ENCODE assay signal across 1 cellular context in genomic region chr20:62523473-62524203, GRCh38.
TF ChIP-seq lines count a peak whose summit lies in the region.

No MANE protein-coding gene starts in this region.

TF ChIP-seq in HepG2, 621 proteins besides CTCF, POLR2A, EP300 and RAD21 (continued from another document and continues in another):
- TF ChIP-seq ARID5B (CRISPR knock-in tag; IDR thresholded peaks at IDR 0.05) (peak; percentile 63), ZBTB40 (IDR thresholded peaks at IDR 0.05) (no peak), ZBTB40 (CRISPR knock-in tag; IDR thresholded peaks at IDR 0.05) (no peak), TARDBP (CRISPR knock-in tag; IDR thresholded peaks at IDR 0.05) (no peak), GLI4 (CRISPR knock-in tag; IDR thresholded peaks at IDR 0.05; ENCODE audit: borderline replicate concordance) (no peak), ZNF746 (CRISPR knock-in tag; IDR thresholded peaks at IDR 0.05) (0 out of 2 replicates have a peak, but pooled peaks have one; percentile 65), ZNF704 (CRISPR knock-in tag; IDR thresholded peaks at IDR 0.05; ENCODE audit: borderline replicate concordance) (no peak), ZNF577 (CRISPR knock-in tag; IDR thresholded peaks at IDR 0.05; ENCODE audit: borderline replicate concordance, low read depth) (no peak), ZNF253 (CRISPR knock-in tag; IDR thresholded peaks at IDR 0.05; ENCODE audit: borderline replicate concordance) (0 out of 2 replicates have a peak, but pooled peaks have one; percentile 48), E2F5 (CRISPR knock-in tag; conservative IDR thresholded peaks at IDR 0.05) (no peak), RNF219 (CRISPR knock-in tag; IDR thresholded peaks at IDR 0.05) (no peak), TEAD3 (CRISPR knock-in tag; optimal IDR thresholded peaks at IDR 0.05; ENCODE audit: borderline replicate concordance) (peak; percentile 27), ZNF292 (CRISPR knock-in tag; IDR thresholded peaks at IDR 0.05; ENCODE audit: borderline replicate concordance, low read depth) (no peak), ELF3 (CRISPR knock-in tag; IDR thresholded peaks at IDR 0.05) (0 out of 2 replicates have a peak, but pooled peaks have one; percentile 30), CCDC6 (CRISPR knock-in tag; IDR thresholded peaks at IDR 0.05) (no peak), ZNF629 (CRISPR knock-in tag; conservative IDR thresholded peaks at IDR 0.05) (peak; percentile 19; the same call in 1 of the 2 replicates), RNF2 (conservative IDR thresholded peaks at IDR 0.05; ENCODE audit: low read depth) (0 out of 2 replicates have a peak, but pooled peaks have one; percentile 51), ZUFSP (CRISPR knock-in tag; IDR thresholded peaks at IDR 0.05; ENCODE audit: borderline replicate concordance) (no peak), CBX5 (CRISPR knock-in tag; IDR thresholded peaks at IDR 0.05; ENCODE audit: borderline replicate concordance) (0 out of 2 replicates have a peak, but pooled peaks have one; percentile 42), MEF2D (CRISPR knock-in tag; IDR thresholded peaks at IDR 0.05) (no peak), ZGPAT (CRISPR knock-in tag; IDR thresholded peaks at IDR 0.05) (peak; percentile 38; the same call in 1 of the 2 replicates), FOSL2 (CRISPR knock-in tag; IDR thresholded peaks at IDR 0.05) (peak; percentile 96), ZBTB8A (CRISPR knock-in tag; IDR thresholded peaks at IDR 0.05; ENCODE audit: borderline replicate concordance, low read depth) (no peak), ZNF703 (CRISPR knock-in tag; IDR thresholded peaks at IDR 0.05; ENCODE audit: borderline replicate concordance) (no peak), ZNF768 (CRISPR knock-in tag; IDR thresholded peaks at IDR 0.05) (peak; percentile 75; the same call in 1 of the 2 replicates), CHD4 (IDR thresholded peaks at IDR 0.05; ENCODE audit: borderline replicate concordance, low read length) (no peak), HNF1B (CRISPR knock-in tag; IDR thresholded peaks at IDR 0.05) (0 out of 2 replicates have a peak, but pooled peaks have one; percentile 41), PCBP1 (IDR thresholded peaks at IDR 0.05; ENCODE audit: borderline replicate concordance, low read depth, low read length) (peak; percentile 86; the same call in 1 of the 2 replicates), GRHL1 (CRISPR knock-in tag; conservative IDR thresholded peaks at IDR 0.05) (no peak)
